ENCODE assay signal across 12 cellular contexts in genomic region chr15:67050062-67050461, GRCh38. TPM values are rescaled to one million over a fixed set of nuclear protein-coding genes. Genes with fewer than 3 reads are reported as not detected.
DNase-seq lines count a peak whose midpoint lies in the region; ATAC-seq and TF ChIP-seq lines count a peak whose summit lies in the region.
"Had no signal": no experiment of that assay in that cellular context is flagged by ENCODE, and none has a peak within 500 bp of the region (broad histone marks: within the 10 kb centered on the region; RNA-seq: fewer than 3 reads in every experiment).

No MANE protein-coding gene starts in this region.

- H3K4me1 ChIP-seq in mucosa of rectum (ENCODE audit: control insufficient read depth in 2 of 2, insufficient read depth in 2 of 2, low read length in 2 of 2) = peaks cover 26 to 28% of the 10 kb centered on the region in 2 donors
- H3K4me1 ChIP-seq in aorta (ENCODE audit: control insufficient read depth in 1 of 2, insufficient read depth in 2 of 2, low read length in 2 of 2) = peaks cover 7 to 9% of the 10 kb centered on the region in 2 donors
- peaks cover 5% of the 10 kb centered on the region; the same call in 1 of the 2 replicates for H3K4me1 ChIP-seq in MM.1S (ENCODE audit: low read length)
- peaks cover 4% of the 10 kb centered on the region for H3K4me1 ChIP-seq in prostate gland (replicated peaks)

- H3K36me3 ChIP-seq in mucosa of rectum (ENCODE audit: control insufficient read depth in 2 of 2, insufficient read depth in 2 of 2, low read length in 2 of 2) (no peaks in the 10 kb centered on the region), aorta (ENCODE audit: control insufficient read depth in 1 of 2, insufficient read depth in 2 of 2, low read length in 1 of 2) (no peaks in the 10 kb centered on the region), MM.1S (replicated peaks; ENCODE audit: insufficient read depth, low read length) (no peaks in the 10 kb centered on the region), prostate gland (no peaks in the 10 kb centered on the region)
- H3K36me3 ChIP-seq: cardiac muscle cell had no signal

- WGBS in aorta, 2 donors = 6% methylated on average over 3 of the region's 3 CpGs
- 34% methylated on average over 3 of the region's 3 CpGs for WGBS in prostate gland

- no peak overlapping the region for H2AFZ ChIP-seq in MM.1S (ENCODE audit: low read length)

- H3K4me2 ChIP-seq in MM.1S (ENCODE audit: low read depth, low read length) = no peak overlapping the region

- DNase-seq in activated CD4-positive, alpha-beta T cell treated with anti-CD3 and anti-CD28 coated beads, Interleukin-2, amount 10 ng/mL, durations not matched to agents 7 days and 5 days = no peak
- DNase-seq in activated CD4-positive, alpha-beta T cell treated with anti-CD3 and anti-CD28 coated beads, Interleukin-2, amount 50 U/mL, for 48 hours = no peak
- DNase-seq in epithelial cell of esophagus (ENCODE audit: low read depth) (peak; percentile 92), aorta (no peak), MM.1S (no peak), prostate gland (ENCODE audit: low spot score) (no peak)
- DNase-seq: activated CD4-positive, alpha-beta memory T cell treated with anti-CD3 and anti-CD28 coated beads, Interleukin-2, amount 10 ng/mL, durations not matched to agents 7 days and 5 days; stimulated activated CD4-positive, alpha-beta T cell treated with anti-CD3 and anti-CD28 coated beads, Interleukin-4, amount 100 ng/mL, for 4 hours had no signal

- no peaks in the 10 kb centered on the region for H3F3A ChIP-seq in MM.1S (ENCODE audit: insufficient read depth, low read length)

- peaks cover 47% of the 10 kb centered on the region for H3K4me1 Mint-ChIP-seq in activated CD4-positive, alpha-beta T cell treated with anti-CD3 and anti-CD28 coated beads, Interleukin-2, amount 10 ng/mL, durations not matched to agents 7 days and 5 days

- POLR2A ChIA-PET in activated CD4-positive, alpha-beta T cell treated with anti-CD3 and anti-CD28 coated beads, Interleukin-2, amount 10 ng/mL, durations not matched to agents 7 days and 5 days (lab: Charles Lee) = no interaction called here

- TF ChIP-seq CTCF in epithelial cell of esophagus (IDR thresholded peaks at IDR 0.05; ENCODE audit: insufficient read depth, low read depth, low read length, missing control alignments) (no peak), MM.1S (IDR thresholded peaks at IDR 0.05; ENCODE audit: low read length) (no peak), prostate gland (IDR thresholded peaks at IDR 0.05) (no peak)

- ATAC-seq in aorta (ENCODE audit: low FRiP score) (peak; percentile 68), HG02642 (IDR thresholded peaks at IDR 0.05; ENCODE audit: poor library complexity, unreplicated experiment) (no peak)

- no peaks in the 10 kb centered on the region for H3K79me2 ChIP-seq in MM.1S (ENCODE audit: low read length)

- no peak overlapping the region for H3K4me3 Mint-ChIP-seq in activated CD4-positive, alpha-beta T cell treated with anti-CD3 and anti-CD28 coated beads, Interleukin-2, amount 10 ng/mL, durations not matched to agents 7 days and 5 days
- H3K4me3 Mint-ChIP-seq: activated CD4-positive, alpha-beta memory T cell treated with anti-CD3 and anti-CD28 coated beads, Interleukin-2, amount 10 ng/mL, durations not matched to agents 7 days and 5 days had no signal

- H3K9me3 ChIP-seq in mucosa of rectum (ENCODE audit: control insufficient read depth in 2 of 2, low read length in 2 of 2) (no peaks in the 10 kb centered on the region), aorta (ENCODE audit: control insufficient read depth, low read length) (no peaks in the 10 kb centered on the region), MM.1S (replicated peaks; ENCODE audit: insufficient read depth, low read length) (no peaks in the 10 kb centered on the region), prostate gland (no peaks in the 10 kb centered on the region)

- intact Hi-C loops in aorta (cut with DNase I) = no loop called here
- intact Hi-C loops in prostate gland (cut with DNase I) = no loop called here

- H3K27me3 ChIP-seq in mucosa of rectum (ENCODE audit: control insufficient read depth in 2 of 2, insufficient read depth in 2 of 2, low read length in 2 of 2) (no peaks in the 10 kb centered on the region), aorta (ENCODE audit: control insufficient read depth in 1 of 2, insufficient read depth in 2 of 2, low read length in 1 of 2) (no peaks in the 10 kb centered on the region), MM.1S (replicated peaks; ENCODE audit: insufficient read depth, low read length) (no peaks in the 10 kb centered on the region), prostate gland (replicated peaks; ENCODE audit: insufficient read depth) (no peaks in the 10 kb centered on the region)
- H3K27me3 ChIP-seq: cardiac muscle cell had no signal

- H3K27ac ChIP-seq in mucosa of rectum (ENCODE audit: low read depth in 2 of 2, low read length in 2 of 2) (peak overlapping the region; percentile 84 to 94), aorta (ENCODE audit: low read depth in 1 of 2, low read length in 2 of 2) (peak overlapping the region; percentile 47 to 100), MM.1S (ENCODE audit: low read length) (no peak overlapping the region), prostate gland (peak overlapping the region in 1 of 2 donors; percentile 47)
- H3K27ac ChIP-seq: cardiac muscle cell had no signal

- TF ChIP-seq POLR2A in prostate gland (IDR thresholded peaks at IDR 0.05) = no peak

- H3K9ac ChIP-seq in mucosa of rectum (ENCODE audit: low read depth in 1 of 2, low read length in 2 of 2) (peak overlapping the region in 1 of 2 donors; percentile 29), MM.1S (ENCODE audit: low read length) (no peak overlapping the region)
- H3K9ac ChIP-seq: KMS-11 had no signal

- peak overlapping the region; percentile 78 for H3K27ac Mint-ChIP-seq in activated CD4-positive, alpha-beta T cell treated with anti-CD3 and anti-CD28 coated beads, Interleukin-2, amount 10 ng/mL, durations not matched to agents 7 days and 5 days
- H3K27ac Mint-ChIP-seq: activated CD4-positive, alpha-beta memory T cell treated with anti-CD3 and anti-CD28 coated beads, Interleukin-2, amount 10 ng/mL, durations not matched to agents 7 days and 5 days had no signal

- CTCF ChIA-PET in activated CD4-positive, alpha-beta T cell treated with anti-CD3 and anti-CD28 coated beads, Interleukin-2, amount 10 ng/mL, durations not matched to agents 7 days and 5 days (lab: Charles Lee) = no interaction called here

- H4K20me1 ChIP-seq in MM.1S (ENCODE audit: insufficient read depth, low read length) = no peaks in the 10 kb centered on the region

- no peak overlapping the region for H3K4me3 ChIP-seq in epithelial cell of esophagus (ENCODE audit: low read length)
- peak overlapping the region in 1 of 2 donors; percentile 10 for H3K4me3 ChIP-seq in mucosa of rectum (ENCODE audit: low read length in 2 of 2)
- H3K4me3 ChIP-seq in aorta (ENCODE audit: low read length in 2 of 2) = no peak overlapping the region
- no peak overlapping the region for H3K4me3 ChIP-seq in MM.1S (ENCODE audit: low read length)
- no peak overlapping the region for H3K4me3 ChIP-seq in prostate gland
- H3K4me3 ChIP-seq: cardiac muscle cell had no signal

- no peaks in the 10 kb centered on the region for H3K9me2 ChIP-seq in MM.1S (replicated peaks; ENCODE audit: insufficient read depth, low read length)

- no peaks in the 10 kb centered on the region for H3K27me3 Mint-ChIP-seq in activated CD4-positive, alpha-beta T cell treated with anti-CD3 and anti-CD28 coated beads, Interleukin-2, amount 10 ng/mL, durations not matched to agents 7 days and 5 days

- no peaks in the 10 kb centered on the region for H3K9me3 Mint-ChIP-seq in activated CD4-positive, alpha-beta T cell treated with anti-CD3 and anti-CD28 coated beads, Interleukin-2, amount 10 ng/mL, durations not matched to agents 7 days and 5 days
- H3K9me3 Mint-ChIP-seq: activated CD4-positive, alpha-beta memory T cell treated with anti-CD3 and anti-CD28 coated beads, Interleukin-2, amount 10 ng/mL, durations not matched to agents 7 days and 5 days had no signal

- H3K36me3 Mint-ChIP-seq in activated CD4-positive, alpha-beta T cell treated with anti-CD3 and anti-CD28 coated beads, Interleukin-2, amount 10 ng/mL, durations not matched to agents 7 days and 5 days (ENCODE audit: low read depth) = no peaks in the 10 kb centered on the region

RNA-seq across cellular contexts. Expression of gene SMAD3, which starts 15.3 kb away (rescaled TPM):
- total RNA-seq in activated CD4-positive, alpha-beta T cell treated with anti-CD3 and anti-CD28 coated beads, Interleukin-2, amount 10 ng/mL, durations not matched to agents 7 days and 5 days = 10 to 100 TPM; 81.6 to 83.9 TPM
- total RNA-seq in aorta (10 to 100 TPM; 65.9 to 90.8 TPM), prostate gland (10 to 100 TPM; 30.6 to 45.4 TPM)
- 10 to 100 TPM in 1 of 2 donors, 1 to 10 TPM in 1; 7.1 to 44.1 TPM for polyA plus RNA-seq in aorta
